Comparison of ENCODE assay signal across 24 cellular contexts in the genomic region with DNA sequence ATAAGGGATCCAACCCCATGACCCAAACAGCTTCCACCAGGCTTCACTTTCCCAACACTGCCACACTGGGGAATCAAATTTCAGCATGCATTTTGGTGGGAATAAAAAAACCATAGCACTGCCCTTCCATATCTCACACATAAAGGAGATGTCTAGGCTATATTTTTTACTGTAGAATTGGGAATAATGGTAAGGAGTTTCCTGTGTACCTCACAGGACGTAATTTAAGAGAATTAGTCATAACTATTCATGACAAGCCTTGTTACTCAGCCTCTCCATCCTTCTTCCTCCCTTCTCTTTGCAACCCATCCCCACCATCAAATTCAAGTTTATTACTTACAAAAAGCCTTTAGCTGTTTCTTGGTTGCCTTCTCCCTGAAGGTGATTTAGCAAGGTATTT.
DNase-seq lines count a peak whose midpoint lies in the region; ATAC-seq and TF ChIP-seq lines count a peak whose summit lies in the region.
"Had no signal": no experiment of that assay in that cellular context is flagged by ENCODE, and none has a peak within 500 bp of the region (broad histone marks: within the 10 kb centered on the region; RNA-seq: fewer than 3 reads in every experiment).

No MANE protein-coding gene starts in this region.

- H3K9me3 ChIP-seq in GM23248 (ENCODE audit: low read depth) (no peaks in the 10 kb centered on the region), RWPE2 (ENCODE audit: severe bottlenecking) (no peaks in the 10 kb centered on the region)
- H3K9me3 ChIP-seq: Caco-2 had no signal

- peaks cover 14% of the 10 kb centered on the region for H3K9me3 Mint-ChIP-seq in progenitor cell of endocrine pancreas (ENCODE audit: low read depth)

- peak; percentile 5 for DNase-seq in GM23248
- DNase-seq in HCEC 1CT = peak; percentile 51
- DNase-seq in RWPE2 (ENCODE audit: low spot score) = no peak
- DNase-seq in foreskin keratinocyte = peak in 1 of 2 donors; percentile 65
- DNase-seq in dermis blood vessel endothelial cell = no peak
- no peak for DNase-seq in progenitor cell of endocrine pancreas (ENCODE audit: low spot score, unreplicated experiment)
- DNase-seq: C1 segment of cervical spinal cord; Caco-2; CD4-positive, alpha-beta memory T cell; GDM1; H7; KBM-7; MM.1S; NCI-H2029; NCI-H2171; NCI-H345; NCI-H510A treated with DMSO at 0.1 percent for 48 hours; NCI-H774; NK-92 treated with Interleukin-12 subunit alpha and Interleukin-12 subunit beta, amount 100 ng/mL, for 24 hours; PC-3; SHP77 treated with DMSO at 0.1 percent for 48 hours; T-helper 1 cell had no signal

- H4K20me1 ChIP-seq in GM23248 (ENCODE audit: insufficient read depth) = no peaks in the 10 kb centered on the region

- TF ChIP-seq CTCF in RWPE2 (IDR thresholded peaks at IDR 0.05; ENCODE audit: poor library complexity, severe bottlenecking) = no peak
- no peak for TF ChIP-seq CTCF in foreskin keratinocyte (conservative IDR thresholded peaks at IDR 0.05)
- no peak for TF ChIP-seq CTCF in progenitor cell of endocrine pancreas (IDR thresholded peaks at IDR 0.05; ENCODE audit: unreplicated experiment)

- no peak overlapping the region for H3K4me2 ChIP-seq in GM23248 (ENCODE audit: unreplicated experiment)

- no peaks in the 10 kb centered on the region for H3K36me3 ChIP-seq in GM23248 (ENCODE audit: low read depth)
- no peaks in the 10 kb centered on the region for H3K36me3 ChIP-seq in RWPE2 (ENCODE audit: low read depth)

- H2AFZ ChIP-seq in GM23248 = no peak overlapping the region

- H3K4me3 ChIP-seq in GM23248 (no peak overlapping the region), RWPE2 (ENCODE audit: severe bottlenecking) (no peak overlapping the region)
- H3K4me3 ChIP-seq: GM12878 had no signal

- 0 to 3% methylated on average over 1 of the region's 1 CpG for WGBS in GM23248 (ENCODE audit: low coverage in 1 of 2, low lambda C conversion rate in 2 of 2, missing lambda C conversion rate in 2 of 2), 2 experiments

- H3K79me2 ChIP-seq in GM23248 (ENCODE audit: insufficient read depth) = no peaks in the 10 kb centered on the region

- H3K9me2 ChIP-seq in GM23248 (ENCODE audit: insufficient read depth) = no peaks in the 10 kb centered on the region

- peak; percentile 36; the same call in 1 of the 3 replicates for ATAC-seq in RWPE2 (ENCODE audit: low read depth)
- ATAC-seq in foreskin keratinocyte = peak; percentile 68
- ATAC-seq in GM21723 (IDR thresholded peaks at IDR 0.05; ENCODE audit: unreplicated experiment) = no peak
- ATAC-seq: GM12878, PC-3 had no signal

- no peaks in the 10 kb centered on the region for H3F3A ChIP-seq in GM23248 (ENCODE audit: insufficient read depth)

- no peak overlapping the region for H3K27ac ChIP-seq in GM23248
- no peak overlapping the region for H3K27ac ChIP-seq in RWPE2 (ENCODE audit: poor library complexity, severe bottlenecking)
- peak overlapping the region; percentile 57 for H3K27ac ChIP-seq in foreskin keratinocyte

- H3K27me3 ChIP-seq in GM23248 (replicated peaks; ENCODE audit: insufficient read depth) (0 out of 2 replicates have a peak, but pooled peaks cover 3% of the 10 kb centered on the region), RWPE2 (ENCODE audit: insufficient read depth, poor library complexity, severe bottlenecking) (no peaks in the 10 kb centered on the region), foreskin keratinocyte (no peaks in the 10 kb centered on the region)

- no peaks in the 10 kb centered on the region for H3K27me3 Mint-ChIP-seq in progenitor cell of endocrine pancreas

- no peak overlapping the region for H3K9ac ChIP-seq in GM23248

- no peak overlapping the region for H3K27ac Mint-ChIP-seq in progenitor cell of endocrine pancreas
- H3K27ac Mint-ChIP-seq: CD4-positive, alpha-beta memory T cell had no signal

- H3K4me1 ChIP-seq in GM23248 (ENCODE audit: insufficient read depth) (no peaks in the 10 kb centered on the region), RWPE2 (ENCODE audit: insufficient read depth, poor library complexity, severe bottlenecking) (no peaks in the 10 kb centered on the region), foreskin keratinocyte (peaks cover 20% of the 10 kb centered on the region)
- H3K4me1 ChIP-seq: Caco-2 had no signal

- H3K4me1 Mint-ChIP-seq in progenitor cell of endocrine pancreas (ENCODE audit: low read depth) = no peaks in the 10 kb centered on the region

- in situ Hi-C loops in GM23248 (cut with MboI) = no loop called here

- H3K36me3 Mint-ChIP-seq in progenitor cell of endocrine pancreas (ENCODE audit: insufficient read depth) = no peaks in the 10 kb centered on the region
- H3K36me3 Mint-ChIP-seq: CD4-positive, alpha-beta memory T cell had no signal

- no peak overlapping the region for H3K4me3 Mint-ChIP-seq in progenitor cell of endocrine pancreas (ENCODE audit: low read depth)
- H3K4me3 Mint-ChIP-seq: CD4-positive, alpha-beta memory T cell had no signal

Comparison
In these comparisons a context has a peak if more than half of its experiments do, and no peak if none do; other contexts are left out.
1. DNase-seq: peak in GM23248 (single experiment) and HCEC 1CT (single experiment); none in RWPE2 (single experiment), dermis blood vessel endothelial cell (single experiment) and progenitor cell of endocrine pancreas (single experiment).